ENCODE assay signal across 22 cellular contexts in genomic region chr22:25629613-25630012, GRCh38.
"Had no signal": no experiment of that assay in that cellular context is flagged by ENCODE, and none has a peak within 500 bp of the region (broad histone marks: within the 10 kb centered on the region; RNA-seq: fewer than 3 reads in every experiment).

No MANE protein-coding gene starts in this region.

- H3K9me3 ChIP-seq: Peyer's patch, SJSA1 had no signal

- H3K4me3 ChIP-seq: K562, Peyer's patch, SJSA1 had no signal

- H3K27me3 ChIP-seq: brain microvascular endothelial cell, Peyer's patch, SJSA1 had no signal

- H3K36me3 ChIP-seq: brain microvascular endothelial cell, Peyer's patch, SJSA1 had no signal

- ATAC-seq: activated CD4-positive, alpha-beta T cell treated with anti-CD3 and anti-CD28 coated beads for 36 hours; activated CD8-positive, alpha-beta T cell treated with anti-CD3 and anti-CD28 coated beads for 36 hours; activated T-cell treated with anti-CD3 and anti-CD28 coated beads, Interleukin-2, amount 50 U/mL, for 72 hours; K562; T-helper 17 cell had no signal

- H3K27ac ChIP-seq: brain microvascular endothelial cell, Peyer's patch, SJSA1 had no signal

- DNase-seq: activated CD4-positive, alpha-beta T cell treated with anti-CD3 and anti-CD28 coated beads for 36 hours; activated CD4-positive, alpha-beta T cell treated with anti-CD3 and anti-CD28 coated beads, Interleukin-2, amount 50 U/mL, for 1 hour; activated CD8-positive, alpha-beta memory T cell treated with anti-CD3 and anti-CD28 coated beads, Interleukin-2, amount 50 U/mL, for 4 hours; activated CD8-positive, alpha-beta T cell treated with anti-CD3 and anti-CD28 coated beads for 36 hours; activated gamma-delta T cell treated with Interleukin-2 at 50 U/mL for 16 hours; activated naive CD4-positive, alpha-beta T cell treated with anti-CD3 and anti-CD28 coated beads, Interleukin-2, amount 10 ng/mL, durations not matched to agents 7 days and 5 days; activated naive CD8-positive, alpha-beta T cell treated with anti-CD3 and anti-CD28 coated beads for 36 hours; activated T-cell treated with anti-CD3 and anti-CD28 coated beads, Interleukin-2, amount 50 U/mL, for 72 hours; brain microvascular endothelial cell; central memory CD4-positive, alpha-beta T cell; Kasumi-1; NCI-H1048; NCI-H146; NCI-H187 treated with DMSO at 0.1 percent for 48 hours; NCI-H2081 treated with DMSO at 0.1 percent for 48 hours; NCI-H526 treated with DMSO at 0.1 percent for 48 hours; Peyer's patch; SHP77; T-helper 17 cell; T-helper 9 cell had no signal
